ENCODE assay signal across 26 cellular contexts in the genomic region with DNA sequence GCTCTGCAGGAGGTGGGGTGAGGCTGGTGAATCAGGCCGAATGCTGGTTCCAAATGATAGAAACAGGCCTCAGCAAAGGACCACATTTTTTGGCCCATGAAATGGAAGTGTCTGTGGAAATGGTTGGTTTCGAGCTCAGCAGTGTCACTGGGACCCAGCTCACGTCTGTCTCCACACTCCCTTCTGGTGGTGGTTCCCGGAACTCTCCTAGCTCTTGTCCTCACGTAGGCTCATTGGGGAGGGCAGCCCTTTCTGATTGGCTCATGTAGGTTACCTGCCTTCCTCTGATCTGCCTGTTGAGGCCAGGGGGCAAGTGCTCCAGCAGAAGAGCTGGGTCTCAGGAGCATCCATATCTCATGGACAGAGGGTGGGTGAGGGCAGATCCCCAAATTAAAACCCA. TPM values are rescaled to one million over a fixed set of nuclear protein-coding genes. Genes with fewer than 3 reads are reported as not detected.
"Had no signal": no experiment of that assay in that cellular context is flagged by ENCODE, and none has a peak within 500 bp of the region (broad histone marks: within the 10 kb centered on the region; RNA-seq: fewer than 3 reads in every experiment).

No MANE protein-coding gene starts in this region.

- H3K27me3 ChIP-seq: colonic mucosa, heart right ventricle, left lung, right atrium auricular region, transverse colon had no signal

- H3K36me3 Mint-ChIP-seq: natural killer cell had no signal

- H3K9me3 ChIP-seq: colonic mucosa, heart right ventricle, left lung, lower lobe of right lung, right atrium auricular region, transverse colon had no signal

- H3K27me3 Mint-ChIP-seq: activated CD4-positive, alpha-beta memory T cell treated with anti-CD3 and anti-CD28 coated beads, Interleukin-2, amount 10 ng/mL, durations not matched to agents 7 days and 5 days; activated CD4-positive, alpha-beta T cell treated with anti-CD3 and anti-CD28 coated beads, Interleukin-2, amount 10 ng/mL, durations not matched to agents 7 days and 5 days; activated naive CD4-positive, alpha-beta T cell treated with anti-CD3 and anti-CD28 coated beads, Interleukin-2, amount 10 ng/mL, durations not matched to agents 7 days and 5 days; activated T-cell treated with anti-CD3 and anti-CD28 coated beads, Interleukin-2, amount 50 U/mL, for 24 hours; central memory CD8-positive, alpha-beta T cell had no signal

- H3K9me3 Mint-ChIP-seq: activated CD4-positive, alpha-beta memory T cell treated with anti-CD3 and anti-CD28 coated beads, Interleukin-2, amount 10 ng/mL, durations not matched to agents 7 days and 5 days; activated CD4-positive, alpha-beta T cell treated with anti-CD3 and anti-CD28 coated beads, Interleukin-2, amount 10 ng/mL, durations not matched to agents 7 days and 5 days; activated naive CD4-positive, alpha-beta T cell treated with anti-CD3 and anti-CD28 coated beads, Interleukin-2, amount 10 ng/mL, durations not matched to agents 7 days and 5 days; activated T-cell treated with anti-CD3 and anti-CD28 coated beads, Interleukin-2, amount 50 U/mL, for 24 hours; central memory CD8-positive, alpha-beta T cell; natural killer cell had no signal

- H3K27ac Mint-ChIP-seq: activated CD4-positive, alpha-beta memory T cell treated with anti-CD3 and anti-CD28 coated beads, Interleukin-2, amount 10 ng/mL, durations not matched to agents 7 days and 5 days; activated CD4-positive, alpha-beta T cell treated with anti-CD3 and anti-CD28 coated beads, Interleukin-2, amount 10 ng/mL, durations not matched to agents 7 days and 5 days; activated naive CD4-positive, alpha-beta T cell treated with anti-CD3 and anti-CD28 coated beads, Interleukin-2, amount 10 ng/mL, durations not matched to agents 7 days and 5 days; activated T-cell treated with anti-CD3 and anti-CD28 coated beads, Interleukin-2, amount 50 U/mL, for 24 hours; natural killer cell had no signal

- H3K36me3 ChIP-seq: colonic mucosa had no signal

- H3K4me3 ChIP-seq: colonic mucosa, heart right ventricle, left lung, lower lobe of right lung, right atrium auricular region, transverse colon had no signal

- ATAC-seq: heart right ventricle, left lung, lower lobe of right lung, natural killer cell had no signal

- DNase-seq: activated CD4-positive, alpha-beta memory T cell treated with anti-CD3 and anti-CD28 coated beads, Interleukin-2, amount 10 ng/mL, durations not matched to agents 7 days and 5 days; activated CD4-positive, alpha-beta T cell treated with anti-CD3 and anti-CD28 coated beads, Interleukin-2, amount 10 ng/mL, durations not matched to agents 7 days and 5 days; activated CD4-positive, CD25-positive, alpha-beta regulatory T cell treated with anti-CD3 and anti-CD28 coated beads, Interleukin-2, amount 50 U/mL, for 72 hours; activated CD8-positive, alpha-beta memory T cell treated with anti-CD3 and anti-CD28 coated beads, Interleukin-2, amount 50 U/mL, for 48 hours; activated gamma-delta T cell; activated naive CD4-positive, alpha-beta T cell treated with anti-CD3 and anti-CD28 coated beads, Interleukin-2, amount 10 ng/mL, durations not matched to agents 7 days and 5 days; activated T-cell treated with anti-CD3 and anti-CD28 coated beads, Interleukin-2, amount 50 U/mL, for 24 hours; amygdala; colonic mucosa; effector CD8-positive, alpha-beta T cell; heart right ventricle; left lung; lower lobe of right lung; mesenchymal stem cell; natural killer cell; stimulated activated naive CD4-positive, alpha-beta T cell treated with Interleukin-2 at 50 U/mL for 16 hours; transverse colon had no signal

- H3K27ac ChIP-seq: colonic mucosa, heart right ventricle, left lung, lower lobe of right lung, right atrium auricular region, transverse colon, VCaP had no signal

- H3K4me3 Mint-ChIP-seq: activated CD4-positive, alpha-beta memory T cell treated with anti-CD3 and anti-CD28 coated beads, Interleukin-2, amount 10 ng/mL, durations not matched to agents 7 days and 5 days; activated CD4-positive, alpha-beta T cell treated with anti-CD3 and anti-CD28 coated beads, Interleukin-2, amount 10 ng/mL, durations not matched to agents 7 days and 5 days; activated naive CD4-positive, alpha-beta T cell treated with anti-CD3 and anti-CD28 coated beads, Interleukin-2, amount 10 ng/mL, durations not matched to agents 7 days and 5 days; activated T-cell treated with anti-CD3 and anti-CD28 coated beads, Interleukin-2, amount 50 U/mL, for 24 hours; central memory CD8-positive, alpha-beta T cell; natural killer cell had no signal

RNA-seq across cellular contexts. Expression of gene C16orf89, which starts 9.9 kb away (rescaled TPM):
- total RNA-seq: activated CD4-positive, alpha-beta memory T cell treated with anti-CD3 and anti-CD28 coated beads, Interleukin-2, amount 10 ng/mL, durations not matched to agents 7 days and 5 days; activated CD4-positive, alpha-beta T cell treated with anti-CD3 and anti-CD28 coated beads, Interleukin-2, amount 10 ng/mL, durations not matched to agents 7 days and 5 days; bronchial epithelial cell; dermis microvascular lymphatic vessel endothelial cell; epithelial cell of proximal tubule; mononuclear cell; natural killer cell; pulmonary artery endothelial cell; T-helper 1 cell treated with Interleukin-12 subunit alpha and Interleukin-12 subunit beta and Interleukin-4 antibody, amounts not matched to agents 30 ng/mL and 1 ng/mL, for 36 hours had no signal
